15 cellular contexts compared by ENCODE assay signal in the genomic region with DNA sequence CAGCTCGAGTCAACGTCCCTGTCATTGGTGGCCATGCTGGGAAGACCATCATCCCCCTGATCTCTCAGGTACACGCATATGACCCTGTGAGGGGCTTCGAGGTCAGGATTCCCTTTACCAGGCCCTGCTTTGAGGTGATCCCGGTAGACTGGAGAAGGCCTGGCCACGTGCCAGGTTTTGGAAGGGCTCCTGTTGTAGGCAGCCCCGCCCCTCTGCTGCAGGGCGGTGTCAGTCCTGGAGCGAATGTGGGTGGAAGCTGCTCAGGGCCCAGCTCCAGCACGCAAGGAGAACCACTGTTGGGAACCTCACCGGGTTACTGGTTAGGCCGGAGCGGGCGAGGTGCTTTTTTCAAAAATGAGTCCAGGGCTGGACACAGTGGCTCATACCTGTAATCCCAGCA. TPM values are rescaled to one million over a fixed set of nuclear protein-coding genes. Genes with fewer than 3 reads are reported as not detected.
DNase-seq lines count a peak whose midpoint lies in the region; ATAC-seq and TF ChIP-seq lines count a peak whose summit lies in the region.
"Had no signal": no experiment of that assay in that cellular context is flagged by ENCODE, and none has a peak within 500 bp of the region (broad histone marks: within the 10 kb centered on the region; RNA-seq: fewer than 3 reads in every experiment).

No MANE protein-coding gene starts in this region.

- peaks cover 37% of the 10 kb centered on the region for H3K36me3 ChIP-seq in mammary epithelial cell (ENCODE audit: insufficient read depth, low read length)
- H3K36me3 ChIP-seq: neural progenitor cell had no signal

- H3K9me3 ChIP-seq in mammary epithelial cell (replicated peaks; ENCODE audit: insufficient read depth, low read length), result no peaks in the 10 kb centered on the region
- H3K9me3 ChIP-seq: lower lobe of right lung had no signal

- no peak overlapping the region for H3K4me2 ChIP-seq in mammary epithelial cell (ENCODE audit: insufficient read depth, low read depth, low read length)
- H3K4me2 ChIP-seq: GM23338, neural progenitor cell had no signal

- no peaks in the 10 kb centered on the region for H3K27me3 ChIP-seq in mammary epithelial cell (ENCODE audit: insufficient read depth, low read length)
- H3K27me3 ChIP-seq: neural progenitor cell had no signal

- CTCF ChIA-PET in mammary epithelial cell (lab: Charles Lee; ENCODE audit: low non-redundant PET), result no interaction called here

- no peak for TF ChIP-seq CTCF in mammary epithelial cell (conservative IDR thresholded peaks at IDR 0.05 in 1 of 2, IDR thresholded peaks at IDR 0.05 in 1 of 2; ENCODE audit: extremely low read depth in 1 of 2, insufficient read depth in 1 of 2, low read depth in 1 of 2, low read length in 2 of 2)

- 48% methylated on average over 10 of the region's 14 CpGs for WGBS in mammary epithelial cell (ENCODE audit: low coverage, missing lambda C conversion rate)

- in situ Hi-C loops in mammary epithelial cell (cut with MboI; ENCODE audit: low sequenced_read_pairs in 2 of 2), result loop anchor here in 1 of 2 donors (25.0 kb wide), 1 partner anchor 249 kb away; a partner anchor contains a TSS

- DNase-seq in DMS153 treated with DMSO at 0.1 percent for 48 hours (lab: John Stamatoyannopoulos, UW; ENCODE audit: unreplicated experiment), result peak; percentile 33
- no peak for DNase-seq in DMS153 (lab: John Stamatoyannopoulos, UW)
- DNase-seq in NCI-H1105 (lab: John Stamatoyannopoulos, UW), result peak; percentile 30
- DNase-seq in mammary epithelial cell, result peak; percentile 32
- peak; percentile 25 for DNase-seq in mucosa of gallbladder (ENCODE audit: low spot score)
- DNase-seq in retina, result no peak
- no peak for DNase-seq in activated CD4-positive, alpha-beta T cell treated with anti-CD3 and anti-CD28 coated beads for 48 hours
- DNase-seq: activated CD8-positive, alpha-beta memory T cell treated with anti-CD3 and anti-CD28 coated beads, Interleukin-2, amount 10 ng/mL, durations not matched to agents 7 days and 5 days; activated naive CD4-positive, alpha-beta T cell treated with anti-CD3 and anti-CD28 coated beads, Interleukin-2, amount 50 U/mL, for 16 hours; central memory CD4-positive, alpha-beta T cell; lower lobe of right lung; NCI-H524 treated with DMSO at 0.1 percent for 48 hours had no signal

- H2AFZ ChIP-seq in mammary epithelial cell (ENCODE audit: low read depth, low read length), result no peak overlapping the region
- H2AFZ ChIP-seq: GM23338, neural progenitor cell had no signal

- H3K4me1 ChIP-seq in mammary epithelial cell (ENCODE audit: insufficient read depth, low read length), result peaks cover 9% of the 10 kb centered on the region
- H3K4me1 ChIP-seq: lower lobe of right lung, neural progenitor cell had no signal

- dilution Hi-C loops in mammary epithelial cell (cut with HindIII; ENCODE audit: low sequenced_read_pairs), result loop anchor here (5.0 kb wide), 1 partner anchor 34 kb away; no protein-coding TSS in a partner anchor

- BruUV-seq in mammary epithelial cell (replicated peaks; lab: Mats Ljungman, UMichigan), result no TSS peak

- no peak overlapping the region for H3K4me3 ChIP-seq in mammary epithelial cell (replicated peaks in 1 of 3; ENCODE audit: insufficient read depth in 1 of 3, low read depth in 2 of 3, low read length in 3 of 3)
- H3K4me3 ChIP-seq: GM23338, lower lobe of right lung, neural progenitor cell had no signal

- intact Hi-C loops in mammary epithelial cell (cut with micrococcal nuclease), result no loop called here

- H4K20me1 ChIP-seq in mammary epithelial cell (ENCODE audit: insufficient read depth, low read length), result no peaks in the 10 kb centered on the region

- no peak overlapping the region for H3K9ac ChIP-seq in mammary epithelial cell (ENCODE audit: insufficient read depth, low read length)
- H3K9ac ChIP-seq: neural progenitor cell had no signal

- H3K27ac ChIP-seq in mammary epithelial cell (ENCODE audit: insufficient read depth, low read depth, low read length), result no peak overlapping the region
- H3K27ac ChIP-seq: lower lobe of right lung, neural progenitor cell had no signal

- H3K79me2 ChIP-seq in mammary epithelial cell (ENCODE audit: insufficient read depth, low read length), result no peaks in the 10 kb centered on the region

- ATAC-seq in HG03045 (IDR thresholded peaks at IDR 0.05; ENCODE audit: unreplicated experiment), result no peak
- ATAC-seq: activated CD8-positive, alpha-beta memory T cell treated with anti-CD3 and anti-CD28 coated beads, Interleukin-2, amount 10 ng/mL, durations not matched to agents 7 days and 5 days; GM23338; lower lobe of right lung had no signal

RNA-seq across cellular contexts. Expression of a gene that starts 15.6 kb away (rescaled TPM):
- total RNA-seq in mammary epithelial cell, result 100 to 1,000 TPM in 1 of 2 donors, 10 to 100 TPM in 1; 44.0 to 188 TPM
- 162 TPM for polyA plus RNA-seq in mammary epithelial cell
- polyA minus RNA-seq in mammary epithelial cell, result 221 TPM
- 135 TPM for total RNA-seq in mucosa of gallbladder

RNA-seq across cellular contexts. Expression of a gene that starts 15.7 kb away (rescaled TPM):
- total RNA-seq in mammary epithelial cell (10 to 100 TPM; 43.0 to 44.3 TPM), mucosa of gallbladder (28.4 TPM)
- 84.3 TPM for polyA plus RNA-seq in mammary epithelial cell
- polyA minus RNA-seq in mammary epithelial cell, result 62.9 TPM

Comparison
In these comparisons a context has a peak if more than half of its experiments do, and no peak if none do; other contexts are left out.
1. DNase-seq: peak in DMS153 treated with DMSO at 0.1 percent for 48 hours (single experiment), NCI-H1105 (single experiment), mammary epithelial cell (single experiment) and mucosa of gallbladder (single experiment); none in DMS153 (single experiment), retina (single experiment) and activated CD4-positive, alpha-beta T cell treated with anti-CD3 and anti-CD28 coated beads for 48 hours (single experiment).